Comparison of ENCODE assay signal across 1 cellular context in genomic region chr22:40044870-40045834, GRCh38.
TF ChIP-seq lines count a peak whose summit lies in the region.

No MANE protein-coding gene starts in this region.

TF ChIP-seq in HepG2, 621 proteins besides CTCF, POLR2A, EP300 and RAD21 (continued from another document and continues in another):
- 0 out of 2 replicates have a peak, but pooled peaks have one; percentile 10 for TF ChIP-seq HBP1 (CRISPR knock-in tag; IDR thresholded peaks at IDR 0.05; ENCODE audit: low read depth)
- TF ChIP-seq SMARCC2 (IDR thresholded peaks at IDR 0.05), result no peak
- no peak for TF ChIP-seq ZNF121 (CRISPR knock-in tag; IDR thresholded peaks at IDR 0.05)
- TF ChIP-seq HNRNPUL1 (IDR thresholded peaks at IDR 0.05; ENCODE audit: low read depth, low read length), result no peak
- TF ChIP-seq RBM39 (IDR thresholded peaks at IDR 0.05; ENCODE audit: low read depth, low read length, poor library complexity, severe bottlenecking), result no peak
- no peak for TF ChIP-seq NFIB (CRISPR knock-in tag; IDR thresholded peaks at IDR 0.05; ENCODE audit: borderline replicate concordance)
- TF ChIP-seq NCOA5 (CRISPR knock-in tag; IDR thresholded peaks at IDR 0.05), result no peak
- TF ChIP-seq MBNL3 (CRISPR knock-in tag; conservative IDR thresholded peaks at IDR 0.05), result no peak
- TF ChIP-seq DMTF1 (CRISPR knock-in tag; IDR thresholded peaks at IDR 0.05), result no peak
- no peak for TF ChIP-seq CREM (IDR thresholded peaks at IDR 0.05)
- TF ChIP-seq CREM (CRISPR knock-in tag; IDR thresholded peaks at IDR 0.05), result no peak
- no peak for TF ChIP-seq E2F2 (CRISPR knock-in tag; IDR thresholded peaks at IDR 0.05; ENCODE audit: borderline replicate concordance)
- no peak; the same call in 1 of the 2 replicates for TF ChIP-seq KDM5B (CRISPR knock-in tag; IDR thresholded peaks at IDR 0.05; ENCODE audit: borderline replicate concordance)
- no peak for TF ChIP-seq MEF2D (CRISPR knock-in tag; IDR thresholded peaks at IDR 0.05)
- no peak for TF ChIP-seq ZNF841 (CRISPR knock-in tag; IDR thresholded peaks at IDR 0.05; ENCODE audit: borderline replicate concordance)
- TF ChIP-seq ZNF20 (CRISPR knock-in tag; IDR thresholded peaks at IDR 0.05), result no peak
- no peak for TF ChIP-seq CC2D1A (CRISPR knock-in tag; IDR thresholded peaks at IDR 0.05)
- TF ChIP-seq ZSCAN5A (CRISPR knock-in tag; IDR thresholded peaks at IDR 0.05; ENCODE audit: borderline replicate concordance), result no peak
- TF ChIP-seq REXO4 (CRISPR knock-in tag; IDR thresholded peaks at IDR 0.05; ENCODE audit: borderline replicate concordance), result no peak
- no peak for TF ChIP-seq CENPBD1 (CRISPR knock-in tag; IDR thresholded peaks at IDR 0.05; ENCODE audit: borderline replicate concordance, low read depth)
- no peak for TF ChIP-seq FOXP1 (IDR thresholded peaks at IDR 0.05)
- no peak for TF ChIP-seq FOXP1 (CRISPR knock-in tag; IDR thresholded peaks at IDR 0.05)
- 0 out of 2 replicates have a peak, but pooled peaks have one; percentile 48 for TF ChIP-seq ZNF772 (CRISPR knock-in tag; IDR thresholded peaks at IDR 0.05)
- no peak for TF ChIP-seq MIXL1 (CRISPR knock-in tag; IDR thresholded peaks at IDR 0.05)
- TF ChIP-seq XRCC5 (optimal IDR thresholded peaks at IDR 0.05; ENCODE audit: low read length), result peak; percentile 36
- TF ChIP-seq RBFOX2 (IDR thresholded peaks at IDR 0.05; ENCODE audit: low read depth, low read length), result peak; percentile 73
- no peak for TF ChIP-seq ZNF510 (CRISPR knock-in tag; IDR thresholded peaks at IDR 0.05; ENCODE audit: low read depth)
- TF ChIP-seq ATRX (CRISPR knock-in tag; IDR thresholded peaks at IDR 0.05; ENCODE audit: borderline replicate concordance), result no peak
- 0 out of 2 replicates have a peak, but pooled peaks have one; percentile 24 for TF ChIP-seq KLF6 (CRISPR knock-in tag; IDR thresholded peaks at IDR 0.05)
- 0 out of 2 replicates have a peak, but pooled peaks have one; percentile 25 for TF ChIP-seq HIC2 (CRISPR knock-in tag; IDR thresholded peaks at IDR 0.05; ENCODE audit: low read depth)
- no peak for TF ChIP-seq BCLAF1 (IDR thresholded peaks at IDR 0.05)
- TF ChIP-seq NFYB (CRISPR knock-in tag; IDR thresholded peaks at IDR 0.05), result 0 out of 2 replicates have a peak, but pooled peaks have one; percentile 25
- TF ChIP-seq ZNF773 (CRISPR knock-in tag; IDR thresholded peaks at IDR 0.05; ENCODE audit: borderline replicate concordance), result 0 out of 2 replicates have a peak, but pooled peaks have one; percentile 40
- TF ChIP-seq ZNF724P (CRISPR knock-in tag; IDR thresholded peaks at IDR 0.05; ENCODE audit: borderline replicate concordance), result no peak
- TF ChIP-seq TCF12 (IDR thresholded peaks at IDR 0.05), result no peak
- TF ChIP-seq TCF12 (CRISPR knock-in tag; IDR thresholded peaks at IDR 0.05), result no peak
- no peak for TF ChIP-seq ZNF749 (CRISPR knock-in tag; IDR thresholded peaks at IDR 0.05; ENCODE audit: borderline replicate concordance)
- no peak for TF ChIP-seq POGZ (CRISPR knock-in tag; IDR thresholded peaks at IDR 0.05)
- TF ChIP-seq ZNF567 (CRISPR knock-in tag; IDR thresholded peaks at IDR 0.05; ENCODE audit: borderline replicate concordance), result no peak
- no peak for TF ChIP-seq BORCS8-MEF2B (CRISPR knock-in tag; IDR thresholded peaks at IDR 0.05)
- no peak for TF ChIP-seq CEBPB (IDR thresholded peaks at IDR 0.05; ENCODE audit: borderline replicate concordance, low read depth, low read length)
- no peak for TF ChIP-seq ZNF790 (CRISPR knock-in tag; IDR thresholded peaks at IDR 0.05; ENCODE audit: borderline replicate concordance)
- peak; percentile 10; the same call in 1 of the 3 replicates for TF ChIP-seq MXI1 (IDR thresholded peaks at IDR 0.05; ENCODE audit: borderline replicate concordance, low read depth, low read length)
- TF ChIP-seq ZNF512B (CRISPR knock-in tag; IDR thresholded peaks at IDR 0.05; ENCODE audit: borderline replicate concordance), result no peak
- no peak for TF ChIP-seq ONECUT2 (CRISPR knock-in tag; IDR thresholded peaks at IDR 0.05)
- no peak for TF ChIP-seq ZNF337 (CRISPR knock-in tag; IDR thresholded peaks at IDR 0.05; ENCODE audit: borderline replicate concordance, low read depth)
- TF ChIP-seq ZFP91 (CRISPR knock-in tag; IDR thresholded peaks at IDR 0.05; ENCODE audit: borderline replicate concordance), result peak; percentile 69; the same call in 1 of the 2 replicates
- no peak for TF ChIP-seq ZNF362 (CRISPR knock-in tag; IDR thresholded peaks at IDR 0.05; ENCODE audit: borderline replicate concordance)
